ENCODE assay signal across 9 cellular contexts in genomic region chr6:136921521-136921935, GRCh38. TPM values are rescaled to one million over a fixed set of nuclear protein-coding genes. Genes with fewer than 3 reads are reported as not detected.
A peak's percentile ranks its signal among the peaks of the same experiment; 100 is the strongest.
DNase-seq lines count a peak whose midpoint lies in the region; ATAC-seq, FAIRE-seq and TF ChIP-seq lines count a peak whose summit lies in the region.
"Had no signal": no experiment of that assay in that cellular context is flagged by ENCODE, and none has a peak within 500 bp of the region (broad histone marks: within the 10 kb centered on the region; RNA-seq: fewer than 3 reads in every experiment).

No MANE protein-coding gene starts in this region.

- H3K9me3 ChIP-seq in K562 (replicated peaks; ENCODE audit: control insufficient read depth, insufficient read depth, low read depth, low read length), result no peaks in the 10 kb centered on the region
- H3K9me3 ChIP-seq in subcutaneous abdominal adipose tissue (ENCODE audit: control insufficient read depth in 5 of 5, low read length in 5 of 5), result no peaks in the 10 kb centered on the region

- H3K4me3 ChIP-seq in K562, result peak overlapping the region; percentile 23; the same call in 1 of the 2 replicates
- H3K4me3 ChIP-seq in subcutaneous abdominal adipose tissue (ENCODE audit: low read depth in 1 of 5, low read length in 5 of 5), result peak overlapping the region in 4 of 5 donors; percentile 55 to 72 (median 62)

- H3K4me3 Mint-ChIP-seq in IgD-negative memory B cell, result peak overlapping the region; percentile 24 to 93 (median 85)

- no peak for TF ChIP-seq POLR2A in K562 (conservative IDR thresholded peaks at IDR 0.05)

- CTCF ChIA-PET in K562 (lab: Yijun Ruan, JAX; ENCODE audit: low intra/inter-chr PET ratio), result no interaction called here

- H3K4me1 ChIP-seq in K562 (replicated peaks in 1 of 2; ENCODE audit: control insufficient read depth in 2 of 2, insufficient read depth in 2 of 2, low read length in 2 of 2) (peaks cover 0 to 31% of the 10 kb centered on the region in 2 experiments; a peak in 2 of 5 replicates), subcutaneous abdominal adipose tissue (ENCODE audit: control insufficient read depth in 5 of 5, insufficient read depth in 5 of 5, low read length in 5 of 5) (peaks cover 4 to 39% (median 35%) of the 10 kb centered on the region in 5 donors)

- no peak overlapping the region for H2AFZ ChIP-seq in K562 (ENCODE audit: low read depth, low read length)

- TF ChIP-seq RAD21 in K562 (CRISPR knock-in tag; conservative IDR thresholded peaks at IDR 0.05 in 1 of 2, IDR thresholded peaks at IDR 0.05 in 1 of 2), result no peak

- H3K36me3 ChIP-seq in K562 (ENCODE audit: control insufficient read depth, insufficient read depth, low read length) (no peaks in the 10 kb centered on the region), subcutaneous abdominal adipose tissue (ENCODE audit: control insufficient read depth in 5 of 5, insufficient read depth in 5 of 5, low read length in 5 of 5) (peaks cover 0 to 4% (median 0%) of the 10 kb centered on the region in 5 donors)

- H3K9ac ChIP-seq in K562 (ENCODE audit: insufficient read depth in 1 of 2, low read depth in 2 of 2, low read length in 2 of 2) (no peak overlapping the region; a peak in 1 of 4 replicates), subcutaneous abdominal adipose tissue (ENCODE audit: low read length in 5 of 5) (no peak overlapping the region)

- no peaks in the 10 kb centered on the region for H3K9me3 Mint-ChIP-seq in IgD-negative memory B cell

- H3K4me2 ChIP-seq in K562 (ENCODE audit: insufficient read depth, low read length), result peak overlapping the region; percentile 23

- H3K27me3 Mint-ChIP-seq in IgD-negative memory B cell, result peaks cover 41% of the 10 kb centered on the region

- intact Hi-C loops in K562 (cut with micrococcal nuclease), result loop anchor here (10.0 kb wide), 2 partner anchors 337 to 367 kb away; partner anchors contain the start of gene MAP7

- WGBS in K562 (ENCODE audit: insufficient coverage, low coverage, missing lambda C conversion rate), result 34% methylated on average over 26 of the region's 47 CpGs

- no peaks in the 10 kb centered on the region for H3K9me1 ChIP-seq in K562 (ENCODE audit: control insufficient read depth, insufficient read depth, low read length)

- H3K27ac ChIP-seq in K562 (ENCODE audit: extremely low read depth, low read depth, low read length) (no peak overlapping the region), subcutaneous abdominal adipose tissue (ENCODE audit: low read depth, low read length) (no peak overlapping the region)

- H3K79me2 ChIP-seq in K562 (ENCODE audit: control insufficient read depth, insufficient read depth, low read length), result no peaks in the 10 kb centered on the region

- H3K27me3 ChIP-seq in K562 (ENCODE audit: control insufficient read depth in 2 of 2, insufficient read depth in 2 of 2, low read length in 2 of 2) (peaks cover 7 to 45% of the 10 kb centered on the region in 2 experiments; a peak in 3 of 5 replicates), subcutaneous abdominal adipose tissue (ENCODE audit: control insufficient read depth in 5 of 5, insufficient read depth in 4 of 5, low read length in 5 of 5) (peaks cover 24 to 49% (median 36%) of the 10 kb centered on the region in 5 donors)

- no peak for TF ChIP-seq EP300 in K562 (IDR thresholded peaks at IDR 0.05; ENCODE audit: low read length)

- POLR2A ChIA-PET in K562 (lab: Yijun Ruan, JAX), result no interaction called here

- TF ChIP-seq CTCF in K562 (IDR thresholded peaks at IDR 0.05 in 2 of 3, conservative IDR thresholded peaks at IDR 0.05 in 1 of 3; ENCODE audit: insufficient read depth in 2 of 3, low read depth in 1 of 3, low read length in 3 of 3), result no peak

- peaks cover 13 to 14% (median 14%) of the 10 kb centered on the region in 3 donors for H3K4me1 Mint-ChIP-seq in IgD-negative memory B cell

- no peak for FAIRE-seq in K562 (lab: Jason Lieb, UNC)

- peak; percentile 39 for DNase-seq in ELR (ENCODE audit: low read depth)
- no peak for DNase-seq in K562 (ENCODE audit: extremely low read depth in 1 of 4, low spot score in 3 of 4)
- peak; percentile 9 for DNase-seq in kidney tubule cell (ENCODE audit: low spot score)
- no peak for DNase-seq in RKO (ENCODE audit: low spot score)
- no peak for DNase-seq in amniotic stem cell (lab: John Stamatoyannopoulos, UW)
- no peak for DNase-seq in dedifferentiated amniotic fluid mesenchymal stem cell (ENCODE audit: extremely low spot score)

- in situ Hi-C loops in K562 (cut with MboI), result no loop called here

- H4K20me1 ChIP-seq in K562 (replicated peaks; ENCODE audit: control insufficient read depth, insufficient read depth, low read length), result no peaks in the 10 kb centered on the region

- ATAC-seq in K562, result no peak

- no TSS peak for BruUV-seq in K562 (replicated peaks; lab: Mats Ljungman, UMichigan)

- H3K36me3 Mint-ChIP-seq in IgD-negative memory B cell, result peaks cover 4% of the 10 kb centered on the region

- no peak overlapping the region for H3K27ac Mint-ChIP-seq in IgD-negative memory B cell

TF ChIP-seq in K562, 482 proteins besides CTCF, POLR2A, EP300 and RAD21:
- TF ChIP-seq NFIC (IDR thresholded peaks at IDR 0.05) (no peak), MECOM (CRISPR knock-in tag; IDR thresholded peaks at IDR 0.05) (no peak), MAFF (IDR thresholded peaks at IDR 0.05; ENCODE audit: low read length) (no peak), SRSF9 (IDR thresholded peaks at IDR 0.05; ENCODE audit: borderline replicate concordance, low read depth, low read length) (no peak), DACH1 (IDR thresholded peaks at IDR 0.05; ENCODE audit: partially characterized antibody) (no peak), ARID1B (IDR thresholded peaks at IDR 0.05) (no peak), GABPA (tag; conservative IDR thresholded peaks at IDR 0.05; ENCODE audit: low read depth) (no peak), HDAC8 (tag; IDR thresholded peaks at IDR 0.05) (no peak), WHSC1 (IDR thresholded peaks at IDR 0.05; ENCODE audit: low read length) (no peak), STAT6 (CRISPR knock-in tag; IDR thresholded peaks at IDR 0.05) (no peak), SNAPC5 (CRISPR knock-in tag; IDR thresholded peaks at IDR 0.05) (no peak), SETDB1 (IDR thresholded peaks at IDR 0.05; ENCODE audit: low read length) (no peak), JUND (IDR thresholded peaks at IDR 0.05; ENCODE audit: borderline replicate concordance, low read depth, low read length) (no peak), JUND (tag; IDR thresholded peaks at IDR 0.05; ENCODE audit: borderline replicate concordance, low read depth, low read length) (no peak), CBX3 (IDR thresholded peaks at IDR 0.05; ENCODE audit: borderline replicate concordance in 1 of 2, low read length in 2 of 2) (no peak), MAZ (CRISPR knock-in tag; conservative IDR thresholded peaks at IDR 0.05 in 1 of 2, IDR thresholded peaks at IDR 0.05 in 1 of 2) (no peak)

RNA-seq across cellular contexts. Expression of gene SLC35D3, which starts 0.6 kb away (rescaled TPM):
- polyA plus RNA-seq in IgD-negative memory B cell (not detected), K562 (2011; rRNA removed) (not detected in 2 replicates), K562 (2014; fragmentation: Illumina TruSeq; extraction: Trizol) (not detected in 2 replicates), K562 (2014; fragmentation: Nextera tagmentation; extraction: Ambion mirVana) (not detected), K562 (2014; rRNA removed) (not detected in 2 replicates)
- not detected in 2 replicates for total RNA-seq in K562 (2011; cell fraction: chromatin; rRNA removed; ENCODE audit: low replicate concordance)
- total RNA-seq in K562 (2011; cell fraction: nucleolus; rRNA removed), result not detected in 2 replicates
- total RNA-seq in K562 (2011; cell fraction: nucleoplasm; rRNA removed), result not detected in 2 replicates
- total RNA-seq in K562 (2014; rRNA removed) (not detected in 2 replicates), K562 (2014; rRNA removed; fragmentation: Illumina TruSeq; extraction: Trizol) (not detected in 2 replicates), K562 (2015; rRNA removed; fragmentation: Illumina TruSeq; extraction: Trizol) (not detected in 2 replicates), K562 (2021) (not detected in 2 replicates)
- not detected in 2 replicates for polyA plus RNA-seq in K562 (2011; cell fraction: cytosol; rRNA removed)
- polyA plus RNA-seq in K562 (2011; cell fraction: nucleus; rRNA removed), result not detected in 2 replicates
- 0.06 TPM in 1 of 2 replicates, not detected in the other for polyA plus RNA-seq in K562 (2012)
- polyA minus RNA-seq in K562 (2011; rRNA and poly(A)+ RNA removed), result not detected in 2 replicates
- polyA minus RNA-seq in K562 (2011; cell fraction: cytosol; rRNA and poly(A)+ RNA removed), result not detected in 2 replicates
- polyA minus RNA-seq in K562 (2011; cell fraction: nucleus; rRNA and poly(A)+ RNA removed), result not detected in 2 replicates
- total RNA-seq: SK-MEL-5 had no signal

Comparison
In these comparisons a context has a peak if more than half of its experiments do, and no peak if none do; other contexts are left out.
1. DNase-seq: peak in ELR (single experiment) and kidney tubule cell (single experiment); none in K562 (0 of 4), RKO (single experiment), amniotic stem cell (single experiment) and dedifferentiated amniotic fluid mesenchymal stem cell (single experiment).